ENCODE assay signal across 14 cellular contexts in the genomic region with DNA sequence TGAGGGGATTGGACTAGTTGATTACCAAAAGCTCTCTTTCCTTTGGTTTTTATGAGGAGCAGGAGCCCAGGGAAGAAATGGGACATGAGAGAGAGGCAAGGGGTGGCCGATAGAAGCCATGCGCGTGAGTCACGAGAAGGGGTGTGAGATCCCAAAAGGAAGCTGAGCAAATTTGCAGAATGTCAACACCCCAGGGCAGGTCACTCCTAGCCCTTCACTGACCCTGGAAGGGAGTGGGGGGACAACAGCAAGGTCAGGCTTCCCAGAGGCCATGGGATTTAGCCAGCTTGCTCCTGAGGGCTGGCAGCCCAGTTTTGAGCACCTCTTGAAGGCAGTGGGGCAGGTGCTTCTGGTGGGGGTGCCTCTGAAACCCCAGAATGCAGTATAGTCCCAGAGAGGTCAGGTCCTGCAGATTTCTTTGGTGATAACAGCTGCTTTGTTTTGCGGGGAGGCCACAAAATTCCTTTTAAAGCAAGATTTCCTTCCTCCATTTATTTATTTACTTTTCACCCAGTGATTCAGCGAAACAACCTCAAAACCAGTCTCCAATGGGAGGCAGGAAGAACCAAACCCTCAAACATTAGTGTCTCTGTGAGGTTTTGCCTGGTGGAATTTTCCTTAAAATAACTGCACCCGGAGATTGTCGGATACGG. TPM values are rescaled to one million over a fixed set of nuclear protein-coding genes. Genes with fewer than 3 reads are reported as not detected.
DNase-seq lines count a peak whose midpoint lies in the region; ATAC-seq and TF ChIP-seq lines count a peak whose summit lies in the region.
"Had no signal": no experiment of that assay in that cellular context is flagged by ENCODE, and none has a peak within 500 bp of the region (broad histone marks: within the 10 kb centered on the region; RNA-seq: fewer than 3 reads in every experiment).

No MANE protein-coding gene starts in this region.

- POLR2A ChIA-PET in PC-9 (lab: Charles Lee; ENCODE audit: unreplicated experiment), result interaction anchor here (0.6 to 1.0 kb wide), 5 partner anchors 16 to 891 kb away, joined by 3 to 7 read pairs (median 3); no protein-coding TSS in a partner anchor

- H2AFZ ChIP-seq in PC-9, result peak overlapping the region; percentile 26; the same call in 1 of the 2 replicates

- peaks cover 62% of the 10 kb centered on the region for H3K4me1 ChIP-seq in PC-9 (replicated peaks; ENCODE audit: insufficient read depth)
- H3K4me1 ChIP-seq in psoas muscle, result no peaks in the 10 kb centered on the region

- peak overlapping the region; percentile 72 for H3K4me2 ChIP-seq in PC-9

- 60 to 81% (median 79%) methylated on average over 9 of the region's 9 CpGs for WGBS in psoas muscle, 3 donors

- H3K27me3 ChIP-seq in PC-9 (ENCODE audit: insufficient read depth, low read depth), result no peaks in the 10 kb centered on the region
- peaks cover 0 to 12% (median 6%) of the 10 kb centered on the region in 3 donors for H3K27me3 ChIP-seq in psoas muscle (ENCODE audit: insufficient read depth in 3 of 3, low read length in 2 of 3)
- no peaks in the 10 kb centered on the region for H3K27me3 ChIP-seq in dorsolateral prefrontal cortex

- H3K9me3 Mint-ChIP-seq in stimulated activated naive CD8-positive, alpha-beta T cell treated with anti-CD3 and anti-CD28 coated beads, Interleukin-15, amount 100 ng/mL, for 72 hours, result no peaks in the 10 kb centered on the region
- H3K9me3 Mint-ChIP-seq: activated naive CD8-positive, alpha-beta T cell treated with anti-CD3 and anti-CD28 coated beads, Interleukin-2, amount 50 U/mL, for 24 hours had no signal

- DNase-seq in AG09309 (ENCODE audit: low read depth), result peak; percentile 14
- peak; percentile 85 to 98 for DNase-seq in PC-9
- DNase-seq in foreskin fibroblast, result peak; percentile 37 to 46
- DNase-seq in psoas muscle, result peak in 1 of 2 donors; percentile 48
- DNase-seq in stimulated activated naive CD8-positive, alpha-beta T cell treated with anti-CD3 and anti-CD28 coated beads, Interleukin-15, amount 100 ng/mL, for 72 hours, result no peak
- DNase-seq in RKO (ENCODE audit: low spot score), result no peak
- DNase-seq in dorsolateral prefrontal cortex, result no peak
- no peak for DNase-seq in NCI-H446 (lab: John Stamatoyannopoulos, UW)
- DNase-seq: activated naive CD8-positive, alpha-beta T cell treated with anti-CD3 and anti-CD28 coated beads, Interleukin-2, amount 50 U/mL, for 24 hours; activated T-cell treated with anti-CD3 and anti-CD28 coated beads for 4 hours; NK-92 treated with Interleukin-12 subunit alpha and Interleukin-12 subunit beta, amount 100 ng/mL, for 24 hours; nucleus accumbens; stimulated activated CD4-positive, alpha-beta T cell treated with anti-CD3 and anti-CD28 coated beads, Interleukin-15, amount 100 ng/mL, for 24 hours had no signal

- TF ChIP-seq CTCF in AG09309 (IDR thresholded peaks at IDR 0.05; ENCODE audit: control insufficient read depth, insufficient read depth, low read depth, low read length, missing control alignments), result no peak
- no peak for TF ChIP-seq CTCF in PC-9 (conservative IDR thresholded peaks at IDR 0.05)
- TF ChIP-seq CTCF in foreskin fibroblast (IDR thresholded peaks at IDR 0.05; ENCODE audit: low read depth, low read length), result no peak
- TF ChIP-seq CTCF in psoas muscle (IDR thresholded peaks at IDR 0.05), result no peak
- TF ChIP-seq CTCF in dorsolateral prefrontal cortex (IDR thresholded peaks at IDR 0.05 in 54 of 56, conservative IDR thresholded peaks at IDR 0.05 in 2 of 56; ENCODE audit: low read depth in 1 of 56, partially characterized antibody in 56 of 56), result no peak

- intact Hi-C loops in PC-9 (cut with micrococcal nuclease; ENCODE audit: unreplicated experiment), result loop anchor here (1.0 to 2.0 kb wide), 7 partner anchors 16 to 232 kb away; no protein-coding TSS in a partner anchor
- intact Hi-C loops in psoas muscle (cut with DNase I), result no loop called here
- intact Hi-C loops in dorsolateral prefrontal cortex (cut with DNase I), result no loop called here

- no peak overlapping the region for H3K4me3 Mint-ChIP-seq in stimulated activated naive CD8-positive, alpha-beta T cell treated with anti-CD3 and anti-CD28 coated beads, Interleukin-15, amount 100 ng/mL, for 72 hours
- H3K4me3 Mint-ChIP-seq: activated naive CD8-positive, alpha-beta T cell treated with anti-CD3 and anti-CD28 coated beads, Interleukin-2, amount 50 U/mL, for 24 hours had no signal

- H3K4me1 Mint-ChIP-seq in stimulated activated naive CD8-positive, alpha-beta T cell treated with anti-CD3 and anti-CD28 coated beads, Interleukin-15, amount 100 ng/mL, for 72 hours, result peaks cover 6% of the 10 kb centered on the region

- peaks cover 36% of the 10 kb centered on the region for H3K27me3 Mint-ChIP-seq in stimulated activated naive CD8-positive, alpha-beta T cell treated with anti-CD3 and anti-CD28 coated beads, Interleukin-15, amount 100 ng/mL, for 72 hours

- peak in 2 of 4 donors; percentile 45 to 46 for ATAC-seq in psoas muscle
- ATAC-seq in stimulated activated naive CD8-positive, alpha-beta T cell treated with anti-CD3 and anti-CD28 coated beads, Interleukin-15, amount 100 ng/mL, for 72 hours, result no peak
- ATAC-seq: activated naive CD8-positive, alpha-beta T cell treated with anti-CD3 and anti-CD28 coated beads, Interleukin-2, amount 50 U/mL, for 24 hours; SK-N-SH treated with all-trans-retinoic acid at 6 μM for 48 hours had no signal

- H3K9me2 ChIP-seq in PC-9 (ENCODE audit: insufficient read depth), result no peaks in the 10 kb centered on the region

- no peak overlapping the region for H3K4me3 ChIP-seq in AG09309 (ENCODE audit: control insufficient read depth, low read depth, low read length)
- H3K4me3 ChIP-seq in PC-9, result peak overlapping the region; percentile 27; the same call in 1 of the 2 replicates
- no peak overlapping the region for H3K4me3 ChIP-seq in foreskin fibroblast (ENCODE audit: low read depth in 1 of 2, low read length in 2 of 2)
- H3K4me3 ChIP-seq in psoas muscle, result no peak overlapping the region
- H3K4me3 ChIP-seq in dorsolateral prefrontal cortex, result no peak overlapping the region

- H3K79me2 ChIP-seq in PC-9 (ENCODE audit: low read depth), result peaks cover 4% of the 10 kb centered on the region

- H3K27ac ChIP-seq in PC-9 (peak overlapping the region; percentile 97), psoas muscle (peak overlapping the region; percentile 50), dorsolateral prefrontal cortex (peak overlapping the region in 16 of 59 donors; percentile 4 to 72 (median 44))

- BruUV-seq in PC-9 (replicated peaks; lab: Mats Ljungman, UMichigan), result no TSS peak

- H3K27ac Mint-ChIP-seq in stimulated activated naive CD8-positive, alpha-beta T cell treated with anti-CD3 and anti-CD28 coated beads, Interleukin-15, amount 100 ng/mL, for 72 hours, result no peak overlapping the region
- H3K27ac Mint-ChIP-seq: activated naive CD8-positive, alpha-beta T cell treated with anti-CD3 and anti-CD28 coated beads, Interleukin-2, amount 50 U/mL, for 24 hours had no signal

- no peaks in the 10 kb centered on the region for H4K20me1 ChIP-seq in PC-9 (ENCODE audit: insufficient read depth)

- H3F3A ChIP-seq in PC-9 (ENCODE audit: insufficient read depth, low read depth), result peaks cover 32% of the 10 kb centered on the region

- CTCF ChIA-PET in PC-9 (lab: Charles Lee), result interaction anchor here (0.6 to 1.1 kb wide), 3 partner anchors 36 to 222 kb away, joined by 3 to 6 read pairs (median 4); no protein-coding TSS in a partner anchor

- H3K9me3 ChIP-seq in PC-9 (ENCODE audit: insufficient read depth, low read depth), result no peaks in the 10 kb centered on the region; the same call in 1 of the 2 replicates
- H3K9me3 ChIP-seq in psoas muscle, result no peaks in the 10 kb centered on the region

- H3K36me3 ChIP-seq in PC-9 (ENCODE audit: low read depth), result no peaks in the 10 kb centered on the region
- H3K36me3 ChIP-seq in psoas muscle (ENCODE audit: insufficient read depth in 1 of 2, low read depth in 1 of 2), result no peaks in the 10 kb centered on the region

RNA-seq across cellular contexts. Expression of a gene that starts 40.1 kb away (rescaled TPM):
- total RNA-seq in PC-9 (2021) (79.8 and 89.3 TPM in 2 replicates), psoas muscle (100 to 1,000 TPM in 2 of 4 donors, 10 to 100 TPM in 2; 65.0 to 160 (median 92.5) TPM), dorsolateral prefrontal cortex (100 to 1,000 TPM in 10 of 120 experiments, 10 to 100 TPM in 110; 30.5 to 155 (median 57.5) TPM)
- polyA plus RNA-seq in psoas muscle, result 10 to 100 TPM; 58.6 to 80.7 (median 65.0) TPM

Comparison
In these comparisons a context has a peak if more than half of its experiments do, and no peak if none do; other contexts are left out.
1. DNase-seq: peak in AG09309 (single experiment), PC-9 (2 of 2) and foreskin fibroblast (2 of 2); none in stimulated activated naive CD8-positive, alpha-beta T cell treated with anti-CD3 and anti-CD28 coated beads, Interleukin-15, amount 100 ng/mL, for 72 hours (0 of 2), RKO (single experiment), dorsolateral prefrontal cortex (0 of 10) and NCI-H446 (0 of 2).